ENCODE assay signal across 25 cellular contexts in the genomic region with DNA sequence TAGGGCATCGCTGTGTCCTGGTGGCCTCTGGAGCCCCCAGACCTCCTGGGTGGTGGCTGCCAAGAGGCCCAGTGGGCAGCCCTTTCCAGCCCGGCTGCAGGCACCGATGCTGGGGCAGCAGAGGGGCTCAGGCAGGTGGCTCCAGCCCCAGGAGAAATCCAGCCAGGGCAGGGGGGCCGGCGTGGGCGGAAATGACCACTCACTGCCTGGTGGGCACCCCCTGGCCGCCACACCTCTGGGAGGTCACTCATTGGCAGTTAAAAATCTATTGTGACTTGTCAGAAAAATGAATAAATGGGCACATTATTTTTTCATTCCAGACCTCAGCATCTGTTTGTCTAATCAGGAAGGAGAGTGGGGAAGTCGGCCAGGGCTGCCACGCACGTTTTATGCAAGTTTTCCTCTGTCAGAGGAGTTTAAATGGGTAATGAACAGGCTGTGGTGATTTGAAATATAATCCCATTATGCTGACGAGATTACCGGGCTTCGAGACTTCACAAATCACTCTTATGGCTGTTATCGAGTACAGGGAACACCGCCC.
DNase-seq lines count a peak whose midpoint lies in the region; ATAC-seq, FAIRE-seq and TF ChIP-seq lines count a peak whose summit lies in the region.
"Had no signal": no experiment of that assay in that cellular context is flagged by ENCODE, and none has a peak within 500 bp of the region (broad histone marks: within the 10 kb centered on the region; RNA-seq: fewer than 3 reads in every experiment).

No MANE protein-coding gene starts in this region.

- no peak overlapping the region for H2BK12ac ChIP-seq in neuronal stem cell (ENCODE audit: low read length)

- H3K9me3 ChIP-seq in GM23248 (ENCODE audit: low read depth) (no peaks in the 10 kb centered on the region), endothelial cell of umbilical vein (replicated peaks; ENCODE audit: control insufficient read depth, insufficient read depth, low read length) (no peaks in the 10 kb centered on the region), neuronal stem cell (replicated peaks in 1 of 2; ENCODE audit: control insufficient read depth in 2 of 2, insufficient read depth in 1 of 2, low read depth in 1 of 2, low read length in 2 of 2) (peaks cover 0 to 1% of the 10 kb centered on the region in 2 donors)
- H3K9me3 ChIP-seq: neutrophil had no signal

- no peak overlapping the region for H3K23ac ChIP-seq in neuronal stem cell (ENCODE audit: low read depth, low read length, poor library complexity)

- H3K9me3 Mint-ChIP-seq in stimulated activated memory B cell treated with anti-CD40 and anti-IgM and Interleukin-4, amounts not matched to agents 10 μg/mL and 1 μg/mL and 100 μg/mL, for 72 hours: no peaks in the 10 kb centered on the region
- H3K9me3 Mint-ChIP-seq: CD8-positive, alpha-beta T cell; dendritic cell treated with granulocyte-macrophage colony-stimulating factor and Interleukin-4, amounts not matched to agents 40 ng/mL and 50 ng/mL, for 4 days; stimulated activated effector memory CD8-positive, alpha-beta T cell treated with anti-CD3 and anti-CD28 coated beads, Interleukin-12 subunit alpha, Interleukin-12 subunit beta, amount 100 ng/mL, for 72 hours had no signal

- dilution Hi-C loops in endothelial cell of umbilical vein (cut with MboI; ENCODE audit: extremely low pct_ligation_motif_present, low sequenced_read_pairs): no loop called here

- H3K18ac ChIP-seq in neuronal stem cell (ENCODE audit: low read length): peak overlapping the region; percentile 84

- TF ChIP-seq POLR2A in endothelial cell of umbilical vein (IDR thresholded peaks at IDR 0.05; ENCODE audit: low read depth, low read length): no peak

- H3K4me1 Mint-ChIP-seq in stimulated activated memory B cell treated with anti-CD40 and anti-IgM and Interleukin-4, amounts not matched to agents 10 μg/mL and 1 μg/mL and 100 μg/mL, for 72 hours: no peaks in the 10 kb centered on the region
- H3K4me1 Mint-ChIP-seq: stimulated activated effector memory CD8-positive, alpha-beta T cell treated with anti-CD3 and anti-CD28 coated beads, Interleukin-12 subunit alpha, Interleukin-12 subunit beta, amount 100 ng/mL, for 72 hours had no signal

- H3K27ac ChIP-seq in GM23248 (no peak overlapping the region), endothelial cell of umbilical vein (ENCODE audit: insufficient read depth, low read depth, low read length) (no peak overlapping the region), neuronal stem cell (replicated peaks; ENCODE audit: low read length) (no peak overlapping the region)
- H3K27ac ChIP-seq: foreskin keratinocyte, neutrophil, skin epidermis had no signal

- H3K27me3 Mint-ChIP-seq in stimulated activated memory B cell treated with anti-CD40 and anti-IgM and Interleukin-4, amounts not matched to agents 10 μg/mL and 1 μg/mL and 100 μg/mL, for 72 hours: no peaks in the 10 kb centered on the region

- no peak overlapping the region for H4K91ac ChIP-seq in neuronal stem cell (ENCODE audit: low read depth, low read length, poor library complexity)

- H4K20me1 ChIP-seq in GM23248 (ENCODE audit: insufficient read depth) (no peaks in the 10 kb centered on the region), endothelial cell of umbilical vein (replicated peaks; ENCODE audit: control insufficient read depth, extremely low read depth, insufficient read depth, low read length) (no peaks in the 10 kb centered on the region)

- no peaks in the 10 kb centered on the region for H3K9me2 ChIP-seq in GM23248 (ENCODE audit: insufficient read depth)

- 36 to 37% methylated on average over 15 of the region's 15 CpGs for WGBS in GM23248 (ENCODE audit: low coverage in 1 of 2, low lambda C conversion rate in 2 of 2, missing lambda C conversion rate in 2 of 2), 2 experiments
- no CpG with 5 or more reads among the region's 15 CpGs for WGBS in neuronal stem cell (ENCODE audit: extremely low coverage in 2 of 2, insufficient read length in 2 of 2, insufficient replicate concordance in 1 of 2), 2 donors

- no peak overlapping the region for H3K4me3 ChIP-seq in GM23248
- H3K4me3 ChIP-seq in endothelial cell of umbilical vein (replicated peaks in 1 of 3; ENCODE audit: insufficient read depth in 1 of 3, low read depth in 1 of 3, low read length in 3 of 3): no peak overlapping the region
- no peak overlapping the region for H3K4me3 ChIP-seq in neuronal stem cell (ENCODE audit: low read length in 2 of 2)
- H3K4me3 ChIP-seq: skin epidermis had no signal

- H3K4me2 ChIP-seq in GM23248 (ENCODE audit: unreplicated experiment) (no peak overlapping the region), endothelial cell of umbilical vein (ENCODE audit: insufficient read depth, low read length) (no peak overlapping the region), neuronal stem cell (ENCODE audit: insufficient read depth, low read length, poor library complexity, severe bottlenecking) (no peak overlapping the region)

- CTCF ChIA-PET in endothelial cell of umbilical vein (lab: Charles Lee): no interaction called here

- H2AK5ac ChIP-seq in neuronal stem cell (ENCODE audit: low read depth, low read length): peak overlapping the region; percentile 30

- H2BK5ac ChIP-seq in neuronal stem cell (ENCODE audit: low read length): no peak overlapping the region

- no peak for ATAC-seq in left colon
- ATAC-seq in stimulated activated memory B cell treated with anti-CD40 and anti-IgM and Interleukin-4, amounts not matched to agents 10 μg/mL and 1 μg/mL and 100 μg/mL, for 72 hours: no peak
- ATAC-seq: activated CD8-positive, alpha-beta T cell treated with anti-CD3 and anti-CD28 coated beads, Interleukin-2, amount 10 ng/mL, durations not matched to agents 7 days and 5 days; CD8-positive, alpha-beta T cell; foreskin keratinocyte; HCT116; stimulated activated effector memory CD8-positive, alpha-beta T cell treated with anti-CD3 and anti-CD28 coated beads, Interleukin-12 subunit alpha, Interleukin-12 subunit beta, amount 100 ng/mL, for 72 hours had no signal

- no peaks in the 10 kb centered on the region for H3K4me1 ChIP-seq in GM23248 (ENCODE audit: insufficient read depth)
- H3K4me1 ChIP-seq in endothelial cell of umbilical vein (ENCODE audit: control insufficient read depth, extremely low read depth, insufficient read depth, low read length): no peaks in the 10 kb centered on the region
- H3K4me1 ChIP-seq in neuronal stem cell (ENCODE audit: control insufficient read depth in 2 of 2, insufficient read depth in 1 of 2, low read depth in 1 of 2, low read length in 2 of 2): peaks cover 9 to 11% of the 10 kb centered on the region in 2 donors
- H3K4me1 ChIP-seq: foreskin keratinocyte had no signal

- DNase-seq in GM23248 (peak; percentile 8), NCI-H524 treated with DMSO at 0.1 percent for 48 hours (lab: John Stamatoyannopoulos, UW) (peak; percentile 82), endothelial cell of umbilical vein (ENCODE audit: low read depth, low spot score) (peak; percentile 49), neuronal stem cell (ENCODE audit: low spot score) (no peak), left colon (no peak)
- DNase-seq in central memory CD4-positive, alpha-beta T cell: no peak
- DNase-seq: activated CD4-positive, CD25-positive, alpha-beta regulatory T cell treated with anti-CD3 and anti-CD28 coated beads, Interleukin-2, amount 50 U/mL, for 72 hours; activated CD8-positive, alpha-beta T cell treated with anti-CD3 and anti-CD28 coated beads, Interleukin-2, amount 10 ng/mL, durations not matched to agents 7 days and 5 days; activated naive CD4-positive, alpha-beta T cell; AML-193; amygdala; CD8-positive, alpha-beta T cell; DMS79; foreskin keratinocyte; NCI-H1105; NCI-H2081; NCI-H446 treated with DMSO at 0.1 percent for 48 hours; stimulated activated CD4-positive, alpha-beta T cell treated with anti-CD3 and anti-CD28 coated beads, Interleukin-1b, Interleukin-23, amount 100 ng/mL, for 48 hours; SW 1271 had no signal

- H3K4ac ChIP-seq in neuronal stem cell (ENCODE audit: low read length): no peak overlapping the region

- intact Hi-C loops in endothelial cell of umbilical vein (cut with micrococcal nuclease): no loop called here
- intact Hi-C loops in left colon (cut with DNase I, micrococcal nuclease): no loop called here

- POLR2A ChIA-PET in endothelial cell of umbilical vein (lab: Charles Lee): no interaction called here

- BruUV-seq in endothelial cell of umbilical vein (replicated peaks; lab: Mats Ljungman, UMichigan): no TSS peak

- H3K36me3 ChIP-seq in GM23248 (ENCODE audit: low read depth) (no peaks in the 10 kb centered on the region), endothelial cell of umbilical vein (ENCODE audit: control insufficient read depth in 2 of 2, extremely low read depth in 1 of 2, insufficient read depth in 2 of 2, low read length in 2 of 2) (no peaks in the 10 kb centered on the region), neuronal stem cell (replicated peaks in 1 of 2; ENCODE audit: control insufficient read depth in 2 of 2, insufficient read depth in 2 of 2, low read length in 2 of 2) (peaks cover 1 to 4% of the 10 kb centered on the region in 2 donors)

- H3K36me3 Mint-ChIP-seq in stimulated activated memory B cell treated with anti-CD40 and anti-IgM and Interleukin-4, amounts not matched to agents 10 μg/mL and 1 μg/mL and 100 μg/mL, for 72 hours: peaks cover 19% of the 10 kb centered on the region

- no peak overlapping the region for H2AFZ ChIP-seq in GM23248
- H2AFZ ChIP-seq in endothelial cell of umbilical vein (ENCODE audit: low read depth, low read length): no peak overlapping the region
- no peak overlapping the region for H2AFZ ChIP-seq in neuronal stem cell (ENCODE audit: low read length)

- H3K27me3 ChIP-seq in GM23248 (replicated peaks; ENCODE audit: insufficient read depth) (no peaks in the 10 kb centered on the region), endothelial cell of umbilical vein (ENCODE audit: control insufficient read depth in 2 of 2, insufficient read depth in 2 of 2, low read length in 2 of 2) (no peaks in the 10 kb centered on the region), neuronal stem cell (ENCODE audit: control insufficient read depth in 3 of 3, insufficient read depth in 3 of 3, low read depth in 1 of 3, low read length in 3 of 3) (no peaks in the 10 kb centered on the region)
- H3K27me3 ChIP-seq: foreskin keratinocyte had no signal

- H3F3A ChIP-seq in GM23248 (ENCODE audit: insufficient read depth): no peaks in the 10 kb centered on the region

- peak overlapping the region; percentile 61 for H3K14ac ChIP-seq in neuronal stem cell (ENCODE audit: low read length)

- no peak overlapping the region for H3K9ac ChIP-seq in GM23248
- H3K9ac ChIP-seq in endothelial cell of umbilical vein (replicated peaks; ENCODE audit: extremely low read depth, insufficient read depth, low read length): no peak overlapping the region
- H3K9ac ChIP-seq in neuronal stem cell (ENCODE audit: low read depth, low read length, poor library complexity): no peak overlapping the region

- no peak overlapping the region for H2BK120ac ChIP-seq in neuronal stem cell (ENCODE audit: low read depth, low read length)

- H2BK15ac ChIP-seq in neuronal stem cell (ENCODE audit: low read length): peak overlapping the region; percentile 43

- H4K8ac ChIP-seq in neuronal stem cell (ENCODE audit: low read depth, low read length): no peak overlapping the region

- no peaks in the 10 kb centered on the region for H3K79me2 ChIP-seq in GM23248 (ENCODE audit: insufficient read depth)
- no peaks in the 10 kb centered on the region for H3K79me2 ChIP-seq in endothelial cell of umbilical vein (ENCODE audit: control insufficient read depth, insufficient read depth, low read length)

- in situ Hi-C loops in GM23248 (cut with MboI): no loop called here

- H3K9me1 ChIP-seq in endothelial cell of umbilical vein (replicated peaks; ENCODE audit: control insufficient read depth, extremely low read depth, insufficient read depth, low read length): no peaks in the 10 kb centered on the region

- H3K27ac Mint-ChIP-seq in stimulated activated memory B cell treated with anti-CD40 and anti-IgM and Interleukin-4, amounts not matched to agents 10 μg/mL and 1 μg/mL and 100 μg/mL, for 72 hours: no peak overlapping the region
- H3K27ac Mint-ChIP-seq: activated CD8-positive, alpha-beta T cell treated with anti-CD3 and anti-CD28 coated beads, Interleukin-2, amount 10 ng/mL, durations not matched to agents 7 days and 5 days; CD8-positive, alpha-beta T cell; dendritic cell treated with granulocyte-macrophage colony-stimulating factor and Interleukin-4, amounts not matched to agents 40 ng/mL and 50 ng/mL, for 4 days; stimulated activated effector memory CD8-positive, alpha-beta T cell treated with anti-CD3 and anti-CD28 coated beads, Interleukin-12 subunit alpha, Interleukin-12 subunit beta, amount 100 ng/mL, for 72 hours had no signal

- no peaks in the 10 kb centered on the region for H3K79me1 ChIP-seq in neuronal stem cell (ENCODE audit: low read depth, low read length)

- no peak overlapping the region for H3K4me3 Mint-ChIP-seq in stimulated activated memory B cell treated with anti-CD40 and anti-IgM and Interleukin-4, amounts not matched to agents 10 μg/mL and 1 μg/mL and 100 μg/mL, for 72 hours
- H3K4me3 Mint-ChIP-seq: activated CD8-positive, alpha-beta T cell treated with anti-CD3 and anti-CD28 coated beads, Interleukin-2, amount 10 ng/mL, durations not matched to agents 7 days and 5 days; CD8-positive, alpha-beta T cell; dendritic cell treated with granulocyte-macrophage colony-stimulating factor and Interleukin-4, amounts not matched to agents 40 ng/mL and 50 ng/mL, for 4 days; stimulated activated effector memory CD8-positive, alpha-beta T cell treated with anti-CD3 and anti-CD28 coated beads, Interleukin-12 subunit alpha, Interleukin-12 subunit beta, amount 100 ng/mL, for 72 hours had no signal

- peak; percentile 44 for FAIRE-seq in endothelial cell of umbilical vein (lab: Jason Lieb, UNC)

- TF ChIP-seq CTCF in endothelial cell of umbilical vein (IDR thresholded peaks at IDR 0.05; ENCODE audit: extremely low read depth in 1 of 2, insufficient read depth in 1 of 2, low read depth in 1 of 2, low read length in 2 of 2): no peak

Comparison
In these comparisons a context has a peak if more than half of its experiments do, and no peak if none do; other contexts are left out.
1. DNase-seq: peak in GM23248 (single experiment), NCI-H524 treated with DMSO at 0.1 percent for 48 hours (single experiment) and endothelial cell of umbilical vein (single experiment); none in neuronal stem cell (single experiment), left colon (0 of 2) and central memory CD4-positive, alpha-beta T cell (single experiment).